23 cellular contexts compared by ENCODE assay signal in genomic region chr12:131671871-131672270, GRCh38.
"Had no signal": no experiment of that assay in that cellular context is flagged by ENCODE, and none has a peak within 500 bp of the region (broad histone marks: within the 10 kb centered on the region; RNA-seq: fewer than 3 reads in every experiment).

No MANE protein-coding gene starts in this region.

- H3K27ac ChIP-seq: brain microvascular endothelial cell, parathyroid adenoma, psoas muscle, sigmoid colon, stomach, tibial artery had no signal

- H3K79me2 ChIP-seq: parathyroid adenoma had no signal

- H3K27me3 ChIP-seq: brain microvascular endothelial cell had no signal

- H3K9ac ChIP-seq: parathyroid adenoma had no signal

- ATAC-seq: activated T-cell treated with anti-CD3 and anti-CD28 coated beads, Interleukin-2, amount 50 U/mL, for 72 hours; left ventricle myocardium superior; psoas muscle; stimulated activated memory B cell treated with anti-CD40 and anti-IgM and Interleukin-4, amounts not matched to agents 10 μg/mL and 1 μg/mL and 100 μg/mL, for 72 hours had no signal

- H3K9me3 ChIP-seq: neutrophil, psoas muscle had no signal

- H3K4me3 ChIP-seq: psoas muscle, sigmoid colon, stomach, tibial artery had no signal

- H3K36me3 ChIP-seq: brain microvascular endothelial cell, neutrophil, sigmoid colon, stomach, tibial artery had no signal

- H3K4me1 ChIP-seq: parathyroid adenoma, psoas muscle, sigmoid colon, stomach, tibial artery had no signal

- H2AFZ ChIP-seq: parathyroid adenoma had no signal

- DNase-seq: activated CD4-positive, alpha-beta T cell treated with anti-CD3 and anti-CD28 coated beads for 4 hours; activated CD4-positive, alpha-beta T cell treated with anti-CD3 and anti-CD28 coated beads, Interleukin-2, amount 50 U/mL, for 4 hours; activated naive CD4-positive, alpha-beta T cell treated with anti-CD3 and anti-CD28 coated beads, Interleukin-2, amount 10 ng/mL, durations not matched to agents 7 days and 5 days; activated naive CD8-positive, alpha-beta T cell treated with anti-CD3 and anti-CD28 coated beads, Interleukin-2, amount 10 ng/mL, durations not matched to agents 7 days and 5 days; activated T-cell treated with anti-CD3 and anti-CD28 coated beads for 4 hours; activated T-cell treated with anti-CD3 and anti-CD28 coated beads, Interleukin-2, amount 50 U/mL, for 72 hours; brain microvascular endothelial cell; cortex of kidney; left ventricle myocardium superior; naive B cell; nephron progenitor cell; psoas muscle; sigmoid colon; small intestine; stimulated activated CD4-positive, alpha-beta T cell treated with anti-CD3 and anti-CD28 coated beads, Interleukin-1b, Interleukin-23, amount 100 ng/mL, for 48 hours; stimulated activated CD4-positive, alpha-beta T cell treated with anti-CD3 and anti-CD28 coated beads, Interleukin-4, amount 100 ng/mL, for 4 hours; stimulated activated CD8-positive, alpha-beta memory T cell treated with anti-CD3 and anti-CD28 coated beads, Interleukin-4, amount 100 ng/mL, for 48 hours; stomach; T-helper 1 cell had no signal
